16 cellular contexts compared by ENCODE assay signal in the genomic region with DNA sequence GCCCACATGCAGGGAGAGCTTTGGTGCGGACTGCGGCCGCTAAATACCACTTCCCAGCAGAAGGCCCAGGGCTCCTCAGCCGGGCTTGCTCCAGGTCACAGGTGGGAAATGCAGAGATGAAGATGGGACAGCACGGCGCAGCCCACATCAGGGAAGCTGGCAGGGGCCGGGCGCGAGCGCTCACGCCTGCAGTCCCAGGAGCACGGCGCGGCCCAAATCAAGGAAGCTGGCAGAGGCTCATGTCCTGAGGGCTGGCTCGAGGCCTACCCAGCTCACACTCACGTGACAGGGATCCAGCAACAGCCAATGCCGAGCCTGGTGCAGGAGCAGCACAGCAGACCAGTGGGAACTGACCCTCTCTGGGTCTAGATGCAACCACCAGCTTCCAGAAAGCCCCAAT. TPM values are rescaled to one million over a fixed set of nuclear protein-coding genes. Genes with fewer than 3 reads are reported as not detected.
DNase-seq lines count a peak whose midpoint lies in the region; ATAC-seq and TF ChIP-seq lines count a peak whose summit lies in the region.
"Had no signal": no experiment of that assay in that cellular context is flagged by ENCODE, and none has a peak within 500 bp of the region (broad histone marks: within the 10 kb centered on the region; RNA-seq: fewer than 3 reads in every experiment).

No MANE protein-coding gene starts in this region.

- H3K36me3 ChIP-seq in RWPE2 (ENCODE audit: low read depth) (peaks cover 37% of the 10 kb centered on the region), neuronal stem cell (replicated peaks in 1 of 2; ENCODE audit: control insufficient read depth in 2 of 2, insufficient read depth in 2 of 2, low read length in 2 of 2) (peaks cover 12 to 53% of the 10 kb centered on the region in 2 donors), osteoblast (ENCODE audit: insufficient read depth, low read length) (peaks cover 10% of the 10 kb centered on the region)
- H3K36me3 ChIP-seq: SJCRH30 had no signal

- no peak overlapping the region for H2BK12ac ChIP-seq in neuronal stem cell (ENCODE audit: low read length)

- peaks cover 81% of the 10 kb centered on the region for H3K79me2 ChIP-seq in osteoblast (ENCODE audit: insufficient read depth, low read length)

- DNase-seq in RWPE2 (ENCODE audit: low spot score) (peak; percentile 65), left cardiac atrium (peak; percentile 25), neuronal stem cell (ENCODE audit: low spot score) (no peak), dedifferentiated amniotic fluid mesenchymal stem cell (ENCODE audit: extremely low spot score) (no peak), osteoblast (ENCODE audit: insufficient read length, low spot score, missing footprints) (no peak)
- DNase-seq: activated CD4-positive, alpha-beta T cell treated with anti-CD3 and anti-CD28 coated beads for 4 hours; activated T-cell treated with anti-CD3 and anti-CD28 coated beads for 4 hours; GDM1; HCEC 1CT; NCI-H1930; SJCRH30 had no signal

- no peak overlapping the region for H4K8ac ChIP-seq in neuronal stem cell (ENCODE audit: low read depth, low read length)

- no peak overlapping the region for H3K9ac ChIP-seq in neuronal stem cell (ENCODE audit: low read depth, low read length, poor library complexity)

- H3K27me3 ChIP-seq in RWPE2 (ENCODE audit: insufficient read depth, poor library complexity, severe bottlenecking) (no peaks in the 10 kb centered on the region), neuronal stem cell (ENCODE audit: control insufficient read depth in 3 of 3, insufficient read depth in 3 of 3, low read depth in 1 of 3, low read length in 3 of 3) (no peaks in the 10 kb centered on the region), osteoblast (ENCODE audit: insufficient read depth, low read length) (no peaks in the 10 kb centered on the region)
- H3K27me3 ChIP-seq: body of pancreas, hepatocyte, SJCRH30 had no signal

- no peak overlapping the region for H2AK5ac ChIP-seq in neuronal stem cell (ENCODE audit: low read depth, low read length)

- no peaks in the 10 kb centered on the region for H3K9me3 ChIP-seq in RWPE2 (ENCODE audit: severe bottlenecking)
- H3K9me3 ChIP-seq in neuronal stem cell (replicated peaks in 1 of 2; ENCODE audit: control insufficient read depth in 2 of 2, insufficient read depth in 1 of 2, low read depth in 1 of 2, low read length in 2 of 2), result peaks cover 0 to 2% of the 10 kb centered on the region in 2 donors
- no peaks in the 10 kb centered on the region for H3K9me3 ChIP-seq in osteoblast (ENCODE audit: low read depth, low read length)
- H3K9me3 ChIP-seq: body of pancreas, SJCRH30 had no signal

- H3K4me2 ChIP-seq in neuronal stem cell (ENCODE audit: insufficient read depth, low read length, poor library complexity, severe bottlenecking) (no peak overlapping the region), osteoblast (ENCODE audit: insufficient read depth, low read length) (no peak overlapping the region)
- H3K4me2 ChIP-seq: hepatocyte had no signal

- H2BK15ac ChIP-seq in neuronal stem cell (ENCODE audit: low read length), result no peak overlapping the region

- H3K4me3 ChIP-seq in RWPE2 (ENCODE audit: severe bottlenecking) (no peak overlapping the region), neuronal stem cell (ENCODE audit: low read length in 2 of 2) (no peak overlapping the region), osteoblast (ENCODE audit: insufficient read depth, low read length) (no peak overlapping the region)
- H3K4me3 ChIP-seq: body of pancreas, hepatocyte, SJCRH30 had no signal

- H3K23ac ChIP-seq in neuronal stem cell (ENCODE audit: low read depth, low read length, poor library complexity), result peak overlapping the region; percentile 37

- WGBS in neuronal stem cell (ENCODE audit: extremely low coverage in 2 of 2, insufficient read length in 2 of 2, insufficient replicate concordance in 1 of 2), 2 donors, result no CpG with 5 or more reads among the region's 17 CpGs

- ATAC-seq in RWPE2 (ENCODE audit: low read depth) (no peak), left cardiac atrium (no peak), HG03457 (IDR thresholded peaks at IDR 0.05; ENCODE audit: unreplicated experiment) (no peak), GM21737 (IDR thresholded peaks at IDR 0.05; ENCODE audit: unreplicated experiment) (no peak)
- ATAC-seq: body of pancreas had no signal

- H3K4me1 ChIP-seq in RWPE2 (ENCODE audit: insufficient read depth, poor library complexity, severe bottlenecking), result peaks cover 1% of the 10 kb centered on the region
- peaks cover 0 to 15% of the 10 kb centered on the region in 2 donors for H3K4me1 ChIP-seq in neuronal stem cell (ENCODE audit: control insufficient read depth in 2 of 2, insufficient read depth in 1 of 2, low read depth in 1 of 2, low read length in 2 of 2)
- peaks cover 3% of the 10 kb centered on the region for H3K4me1 ChIP-seq in osteoblast (ENCODE audit: insufficient read depth, low read length)
- H3K4me1 ChIP-seq: body of pancreas, SJCRH30 had no signal

- no peak overlapping the region for H4K91ac ChIP-seq in neuronal stem cell (ENCODE audit: low read depth, low read length, poor library complexity)

- TF ChIP-seq CTCF in C4-2B (conservative IDR thresholded peaks at IDR 0.05), result no peak
- TF ChIP-seq CTCF in RWPE2 (IDR thresholded peaks at IDR 0.05; ENCODE audit: poor library complexity, severe bottlenecking), result no peak
- TF ChIP-seq CTCF in osteoblast (IDR thresholded peaks at IDR 0.05; ENCODE audit: extremely low read depth, low read depth, low read length), result no peak

- no peak overlapping the region for H2BK5ac ChIP-seq in neuronal stem cell (ENCODE audit: low read length)

- H3K27ac ChIP-seq in C4-2B, result peak overlapping the region; percentile 57
- H3K27ac ChIP-seq in RWPE2 (ENCODE audit: poor library complexity, severe bottlenecking), result no peak overlapping the region
- no peak overlapping the region for H3K27ac ChIP-seq in neuronal stem cell (replicated peaks; ENCODE audit: low read length)
- no peak overlapping the region for H3K27ac ChIP-seq in osteoblast (ENCODE audit: low read depth, low read length)
- H3K27ac ChIP-seq: body of pancreas, hepatocyte, SJCRH30 had no signal

- no peak overlapping the region for H2BK120ac ChIP-seq in neuronal stem cell (ENCODE audit: low read depth, low read length)

- H2AFZ ChIP-seq in neuronal stem cell (ENCODE audit: low read length) (no peak overlapping the region), osteoblast (ENCODE audit: low read length) (no peak overlapping the region)
- H2AFZ ChIP-seq: hepatocyte had no signal

- intact Hi-C loops in left cardiac atrium (cut with DNase I), result no loop called here

- peaks cover 38% of the 10 kb centered on the region for H3K79me1 ChIP-seq in neuronal stem cell (ENCODE audit: low read depth, low read length)

- H4K20me1 ChIP-seq in osteoblast (ENCODE audit: insufficient read depth, low read length), result peaks cover 94% of the 10 kb centered on the region

- H3K4ac ChIP-seq in neuronal stem cell (ENCODE audit: low read length), result no peak overlapping the region

- H3K14ac ChIP-seq in neuronal stem cell (ENCODE audit: low read length), result no peak overlapping the region

- peak overlapping the region; percentile 27 for H3K18ac ChIP-seq in neuronal stem cell (ENCODE audit: low read length)

RNA-seq across cellular contexts. Expression of a gene that starts 16.3 kb away (rescaled TPM):
- total RNA-seq in left cardiac atrium (10 to 100 TPM; 17.5 to 22.7 TPM), osteoblast (11.6 and 15.6 TPM in 2 replicates)
- polyA plus RNA-seq in neuronal stem cell (2013, experiment 1 of 2), result 92.2 TPM
- 93.4 TPM for polyA plus RNA-seq in neuronal stem cell (2013, experiment 2 of 2)

Comparison
In these comparisons a context has a peak if more than half of its experiments do, and no peak if none do; other contexts are left out.
1. DNase-seq: peak in RWPE2 (single experiment) and left cardiac atrium (single experiment); none in neuronal stem cell (single experiment), dedifferentiated amniotic fluid mesenchymal stem cell (single experiment) and osteoblast (single experiment).